ENCODE assay signal across 8 cellular contexts in genomic region chr11:64809781-64810241, GRCh38. TPM values are rescaled to one million over a fixed set of nuclear protein-coding genes. Genes with fewer than 3 reads are reported as not detected.
DNase-seq lines count a peak whose midpoint lies in the region; ATAC-seq and TF ChIP-seq lines count a peak whose summit lies in the region.

No MANE protein-coding gene starts in this region.

- peak overlapping the region; percentile 98 for H2AFZ ChIP-seq in mammary epithelial cell (ENCODE audit: low read depth, low read length)

- TF ChIP-seq CTCF in mammary epithelial cell (conservative IDR thresholded peaks at IDR 0.05 in 1 of 2, IDR thresholded peaks at IDR 0.05 in 1 of 2; ENCODE audit: extremely low read depth in 1 of 2, insufficient read depth in 1 of 2, low read depth in 1 of 2, low read length in 2 of 2), result no peak

- peaks cover 5% of the 10 kb centered on the region for H3K4me1 ChIP-seq in mammary epithelial cell (ENCODE audit: insufficient read depth, low read length)

- peak overlapping the region; percentile 51 for H3K9ac ChIP-seq in mammary epithelial cell (ENCODE audit: insufficient read depth, low read length)

- intact Hi-C loops in mammary epithelial cell (cut with micrococcal nuclease), result loop anchor here (1.0 to 2.0 kb wide), 3 partner anchors 31 to 69 kb away; partner anchors contain the start of gene EHD1

- BruUV-seq in mammary epithelial cell (replicated peaks; lab: Mats Ljungman, UMichigan), result TSS peak; percentile 45

- whole genome bisulfite sequencing in mammary epithelial cell (ENCODE audit: low coverage, missing lambda C conversion rate), result 0% methylated on average over 10 of the region's 44 CpGs

- peaks cover 9% of the 10 kb centered on the region for H3K79me2 ChIP-seq in mammary epithelial cell (ENCODE audit: insufficient read depth, low read length)

- CTCF ChIA-PET in mammary epithelial cell (lab: Charles Lee; ENCODE audit: low non-redundant PET), result interaction anchor here (0.6 kb wide), 1 partner anchor 31 kb away, joined by 4 read pairs; no protein-coding TSS in a partner anchor

- no peaks in the 10 kb centered on the region for H3K36me3 ChIP-seq in mammary epithelial cell (ENCODE audit: insufficient read depth, low read length)

- H3K9me3 ChIP-seq in mammary epithelial cell (replicated peaks; ENCODE audit: insufficient read depth, low read length), result no peaks in the 10 kb centered on the region

- peak overlapping the region; percentile 92 for H3K4me2 ChIP-seq in mammary epithelial cell (ENCODE audit: insufficient read depth, low read depth, low read length)

- no peak for ATAC-seq in stimulated activated naive CD8-positive, alpha-beta T cell treated with anti-CD3 and anti-CD28 coated beads, Interleukin-15, Interleukin-2, amounts not matched to agents 100 U/mL and 50 U/mL, for 24 hours

- DNase-seq in NCI-H345 (lab: John Stamatoyannopoulos, UW) (peak; percentile 38), NCI-H345 treated with DMSO at 0.1 percent for 48 hours (lab: John Stamatoyannopoulos, UW; ENCODE audit: unreplicated experiment) (no peak), NCI-H510A (lab: John Stamatoyannopoulos, UW) (peak; percentile 49), mammary epithelial cell (peak; percentile 63), kidney tubule cell (ENCODE audit: low spot score) (peak; percentile 49), SK-N-DZ (ENCODE audit: low spot score) (no peak), DMS153 treated with DMSO at 0.1 percent for 48 hours (lab: John Stamatoyannopoulos, UW; ENCODE audit: unreplicated experiment) (no peak)
- DNase-seq in stimulated activated naive CD8-positive, alpha-beta T cell treated with anti-CD3 and anti-CD28 coated beads, Interleukin-15, Interleukin-2, amounts not matched to agents 100 U/mL and 50 U/mL, for 24 hours, result peak; percentile 37

- in situ Hi-C loops in mammary epithelial cell (cut with MboI; ENCODE audit: low sequenced_read_pairs in 2 of 2), result no loop called here

- H3K27ac ChIP-seq in mammary epithelial cell (ENCODE audit: insufficient read depth, low read depth, low read length), result peak overlapping the region; percentile 31

- dilution Hi-C loops in mammary epithelial cell (cut with HindIII; ENCODE audit: low sequenced_read_pairs), result no loop called here

- H3K4me3 ChIP-seq in mammary epithelial cell (replicated peaks in 1 of 3; ENCODE audit: insufficient read depth in 1 of 3, low read depth in 2 of 3, low read length in 3 of 3), result peak overlapping the region; percentile 85 to 99 (median 89)

- no peaks in the 10 kb centered on the region for H3K27me3 ChIP-seq in mammary epithelial cell (ENCODE audit: insufficient read depth, low read length)

- H4K20me1 ChIP-seq in mammary epithelial cell (ENCODE audit: insufficient read depth, low read length), result no peaks in the 10 kb centered on the region

RNA-seq across cellular contexts. Expression of gene MEN1, which starts 0.5 kb away (rescaled TPM):
- 10 to 100 TPM; 20.7 to 35.7 TPM for total RNA-seq in mammary epithelial cell
- 24.7 TPM for polyA plus RNA-seq in mammary epithelial cell
- 23.4 TPM for polyA minus RNA-seq in mammary epithelial cell
- 21.2 and 26.8 TPM in 2 replicates for polyA plus RNA-seq in SK-N-DZ (2014; cell fraction: cytosol; rRNA removed)
- 40.7 and 64.0 TPM in 2 replicates for polyA plus RNA-seq in SK-N-DZ (2014; cell fraction: nucleus; rRNA removed)

RNA-seq across cellular contexts. Expression of gene MAP4K2, which starts 6.8 kb away (rescaled TPM):
- 10 to 100 TPM; 15.4 to 15.5 TPM for total RNA-seq in mammary epithelial cell
- polyA plus RNA-seq in mammary epithelial cell, result 7.9 TPM
- 41.4 TPM for polyA minus RNA-seq in mammary epithelial cell
- 12.7 and 32.3 TPM in 2 replicates for polyA plus RNA-seq in SK-N-DZ (2014; cell fraction: cytosol; rRNA removed)
- 62.1 and 80.6 TPM in 2 replicates for polyA plus RNA-seq in SK-N-DZ (2014; cell fraction: nucleus; rRNA removed)

RNA-seq across cellular contexts. Expression of gene SF1, which starts 31.5 kb away (rescaled TPM):
- 100 to 1,000 TPM; 115 to 294 TPM for total RNA-seq in mammary epithelial cell
- polyA plus RNA-seq in mammary epithelial cell, result 79.4 TPM
- 212 TPM for polyA minus RNA-seq in mammary epithelial cell
- polyA plus RNA-seq in SK-N-DZ (2014; cell fraction: cytosol; rRNA removed), result 143 and 178 TPM in 2 replicates
- 181 and 258 TPM in 2 replicates for polyA plus RNA-seq in SK-N-DZ (2014; cell fraction: nucleus; rRNA removed)

RNA-seq across cellular contexts. Expression of gene CDC42BPG, which starts 34.6 kb away (rescaled TPM):
- total RNA-seq in mammary epithelial cell, result 10 to 100 TPM; 10.5 to 18.7 TPM
- 3.7 TPM for polyA plus RNA-seq in mammary epithelial cell
- polyA minus RNA-seq in mammary epithelial cell, result 8.1 TPM
- polyA plus RNA-seq in SK-N-DZ (2014; cell fraction: cytosol; rRNA removed), result 0.17 and 0.73 TPM in 2 replicates
- polyA plus RNA-seq in SK-N-DZ (2014; cell fraction: nucleus; rRNA removed), result 1.4 and 1.8 TPM in 2 replicates

RNA-seq across cellular contexts. Expression of gene PYGM, which starts 50.0 kb away (rescaled TPM):
- total RNA-seq in mammary epithelial cell, result 1 to 10 TPM in 1 of 2 donors, under 1 TPM in 1; 0.50 to 1.1 TPM
- 0.06 TPM for polyA plus RNA-seq in mammary epithelial cell
- not detected for polyA minus RNA-seq in mammary epithelial cell
- 9.8 and 11.6 TPM in 2 replicates for polyA plus RNA-seq in SK-N-DZ (2014; cell fraction: cytosol; rRNA removed)
- polyA plus RNA-seq in SK-N-DZ (2014; cell fraction: nucleus; rRNA removed), result 7.5 and 9.4 TPM in 2 replicates

Comparison
In these comparisons a context has a peak if more than half of its experiments do, and no peak if none do; other contexts are left out.
1. DNase-seq: peak in NCI-H345 (single experiment), NCI-H510A (single experiment), mammary epithelial cell (single experiment), kidney tubule cell (single experiment) and stimulated activated naive CD8-positive, alpha-beta T cell treated with anti-CD3 and anti-CD28 coated beads, Interleukin-15, Interleukin-2, amounts not matched to agents 100 U/mL and 50 U/mL, for 24 hours (single experiment); none in NCI-H345 treated with DMSO at 0.1 percent for 48 hours (single experiment), SK-N-DZ (single experiment) and DMS153 treated with DMSO at 0.1 percent for 48 hours (single experiment).